In the genomic region with DNA sequence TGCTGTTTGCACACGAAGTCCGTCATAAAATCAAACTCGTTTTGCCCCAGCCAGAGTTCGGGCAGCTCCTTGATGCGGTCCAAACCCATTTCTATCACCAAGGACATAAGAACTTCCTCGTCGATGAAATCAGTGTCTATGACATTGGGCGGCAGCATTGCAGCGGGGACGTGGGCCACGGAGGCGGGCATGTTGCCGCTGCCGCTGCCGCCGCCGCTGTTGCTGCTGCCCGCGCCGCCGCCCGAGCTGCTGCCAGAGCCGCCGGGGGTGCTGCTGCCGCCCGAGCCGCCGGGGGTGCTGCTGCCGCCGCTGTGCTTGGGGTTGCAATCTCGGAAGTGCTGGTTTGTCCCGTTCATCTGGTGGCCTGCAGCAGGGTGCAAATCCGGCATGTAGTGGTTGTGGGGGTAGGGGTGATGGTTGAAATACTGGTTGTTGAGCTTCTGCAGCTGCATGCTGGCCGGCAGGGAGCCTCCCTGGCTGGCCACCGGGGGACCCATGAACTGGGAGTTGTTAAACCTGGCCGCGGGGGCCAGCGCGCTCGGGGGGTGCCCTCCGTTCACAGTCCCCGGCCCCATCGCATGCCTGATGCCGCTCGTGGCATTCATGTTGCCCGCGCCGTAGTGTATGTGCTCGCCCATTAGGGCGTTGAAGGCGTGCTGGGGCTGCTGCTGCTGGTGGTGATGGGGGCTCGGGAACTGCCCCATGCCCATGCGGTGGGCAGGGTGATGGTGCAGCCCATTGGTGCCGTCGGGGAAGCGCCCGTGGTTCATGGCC, we compare ENCODE assay signal across 1 cellular context.
TF ChIP-seq lines count a peak whose summit lies in the region.

No MANE protein-coding gene starts in this region.

TF ChIP-seq in SK-N-SH treated with all-trans-retinoic acid at 6 μM for 48 hours, 23 proteins besides CTCF, POLR2A, EP300 and RAD21 (continued from another document):
- TF ChIP-seq, protein P1, sequence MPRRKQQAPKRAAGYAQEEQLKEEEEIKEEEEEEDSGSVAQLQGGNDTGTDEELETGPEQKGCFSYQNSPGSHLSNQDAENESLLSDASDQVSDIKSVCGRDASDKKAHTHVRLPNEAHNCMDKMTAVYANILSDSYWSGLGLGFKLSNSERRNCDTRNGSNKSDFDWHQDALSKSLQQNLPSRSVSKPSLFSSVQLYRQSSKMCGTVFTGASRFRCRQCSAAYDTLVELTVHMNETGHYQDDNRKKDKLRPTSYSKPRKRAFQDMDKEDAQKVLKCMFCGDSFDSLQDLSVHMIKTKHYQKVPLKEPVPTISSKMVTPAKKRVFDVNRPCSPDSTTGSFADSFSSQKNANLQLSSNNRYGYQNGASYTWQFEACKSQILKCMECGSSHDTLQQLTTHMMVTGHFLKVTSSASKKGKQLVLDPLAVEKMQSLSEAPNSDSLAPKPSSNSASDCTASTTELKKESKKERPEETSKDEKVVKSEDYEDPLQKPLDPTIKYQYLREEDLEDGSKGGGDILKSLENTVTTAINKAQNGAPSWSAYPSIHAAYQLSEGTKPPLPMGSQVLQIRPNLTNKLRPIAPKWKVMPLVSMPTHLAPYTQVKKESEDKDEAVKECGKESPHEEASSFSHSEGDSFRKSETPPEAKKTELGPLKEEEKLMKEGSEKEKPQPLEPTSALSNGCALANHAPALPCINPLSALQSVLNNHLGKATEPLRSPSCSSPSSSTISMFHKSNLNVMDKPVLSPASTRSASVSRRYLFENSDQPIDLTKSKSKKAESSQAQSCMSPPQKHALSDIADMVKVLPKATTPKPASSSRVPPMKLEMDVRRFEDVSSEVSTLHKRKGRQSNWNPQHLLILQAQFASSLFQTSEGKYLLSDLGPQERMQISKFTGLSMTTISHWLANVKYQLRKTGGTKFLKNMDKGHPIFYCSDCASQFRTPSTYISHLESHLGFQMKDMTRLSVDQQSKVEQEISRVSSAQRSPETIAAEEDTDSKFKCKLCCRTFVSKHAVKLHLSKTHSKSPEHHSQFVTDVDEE (CRISPR knock-in tag; IDR thresholded peaks at IDR 0.05), result no peak
- no peak for TF ChIP-seq BACH2 (CRISPR knock-in tag; IDR thresholded peaks at IDR 0.05; ENCODE audit: borderline replicate concordance)
- no peak for TF ChIP-seq ZNF70 (CRISPR knock-in tag; IDR thresholded peaks at IDR 0.05)
- TF ChIP-seq, protein P2, sequence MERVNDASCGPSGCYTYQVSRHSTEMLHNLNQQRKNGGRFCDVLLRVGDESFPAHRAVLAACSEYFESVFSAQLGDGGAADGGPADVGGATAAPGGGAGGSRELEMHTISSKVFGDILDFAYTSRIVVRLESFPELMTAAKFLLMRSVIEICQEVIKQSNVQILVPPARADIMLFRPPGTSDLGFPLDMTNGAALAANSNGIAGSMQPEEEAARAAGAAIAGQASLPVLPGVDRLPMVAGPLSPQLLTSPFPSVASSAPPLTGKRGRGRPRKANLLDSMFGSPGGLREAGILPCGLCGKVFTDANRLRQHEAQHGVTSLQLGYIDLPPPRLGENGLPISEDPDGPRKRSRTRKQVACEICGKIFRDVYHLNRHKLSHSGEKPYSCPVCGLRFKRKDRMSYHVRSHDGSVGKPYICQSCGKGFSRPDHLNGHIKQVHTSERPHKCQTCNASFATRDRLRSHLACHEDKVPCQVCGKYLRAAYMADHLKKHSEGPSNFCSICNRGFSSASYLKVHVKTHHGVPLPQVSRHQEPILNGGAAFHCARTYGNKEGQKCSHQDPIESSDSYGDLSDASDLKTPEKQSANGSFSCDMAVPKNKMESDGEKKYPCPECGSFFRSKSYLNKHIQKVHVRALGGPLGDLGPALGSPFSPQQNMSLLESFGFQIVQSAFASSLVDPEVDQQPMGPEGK (CRISPR knock-in tag; IDR thresholded peaks at IDR 0.05; ENCODE audit: borderline replicate concordance), result no peak
- TF ChIP-seq, protein P3, sequence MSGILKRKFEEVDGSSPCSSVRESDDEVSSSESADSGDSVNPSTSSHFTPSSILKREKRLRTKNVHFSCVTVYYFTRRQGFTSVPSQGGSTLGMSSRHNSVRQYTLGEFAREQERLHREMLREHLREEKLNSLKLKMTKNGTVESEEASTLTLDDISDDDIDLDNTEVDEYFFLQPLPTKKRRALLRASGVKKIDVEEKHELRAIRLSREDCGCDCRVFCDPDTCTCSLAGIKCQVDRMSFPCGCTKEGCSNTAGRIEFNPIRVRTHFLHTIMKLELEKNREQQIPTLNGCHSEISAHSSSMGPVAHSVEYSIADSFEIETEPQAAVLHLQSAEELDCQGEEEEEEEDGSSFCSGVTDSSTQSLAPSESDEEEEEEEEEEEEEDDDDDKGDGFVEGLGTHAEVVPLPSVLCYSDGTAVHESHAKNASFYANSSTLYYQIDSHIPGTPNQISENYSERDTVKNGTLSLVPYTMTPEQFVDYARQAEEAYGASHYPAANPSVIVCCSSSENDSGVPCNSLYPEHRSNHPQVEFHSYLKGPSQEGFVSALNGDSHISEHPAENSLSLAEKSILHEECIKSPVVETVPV (CRISPR knock-in tag; IDR thresholded peaks at IDR 0.05), result no peak
- no peak for TF ChIP-seq ZNF8 (CRISPR knock-in tag; IDR thresholded peaks at IDR 0.05)
- TF ChIP-seq, protein P4, sequence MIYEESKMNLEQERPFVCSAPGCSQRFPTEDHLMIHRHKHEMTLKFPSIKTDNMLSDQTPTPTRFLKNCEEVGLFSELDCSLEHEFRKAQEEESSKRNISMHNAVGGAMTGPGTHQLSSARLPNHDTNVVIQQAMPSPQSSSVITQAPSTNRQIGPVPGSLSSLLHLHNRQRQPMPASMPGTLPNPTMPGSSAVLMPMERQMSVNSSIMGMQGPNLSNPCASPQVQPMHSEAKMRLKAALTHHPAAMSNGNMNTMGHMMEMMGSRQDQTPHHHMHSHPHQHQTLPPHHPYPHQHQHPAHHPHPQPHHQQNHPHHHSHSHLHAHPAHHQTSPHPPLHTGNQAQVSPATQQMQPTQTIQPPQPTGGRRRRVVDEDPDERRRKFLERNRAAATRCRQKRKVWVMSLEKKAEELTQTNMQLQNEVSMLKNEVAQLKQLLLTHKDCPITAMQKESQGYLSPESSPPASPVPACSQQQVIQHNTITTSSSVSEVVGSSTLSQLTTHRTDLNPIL (CRISPR knock-in tag; IDR thresholded peaks at IDR 0.05; ENCODE audit: low read depth), result no peak
